17 cellular contexts compared by ENCODE assay signal in genomic region chr1:167339405-167339804, GRCh38.
DNase-seq lines count a peak whose midpoint lies in the region; ATAC-seq and TF ChIP-seq lines count a peak whose summit lies in the region.
"Had no signal": no experiment of that assay in that cellular context is flagged by ENCODE, and none has a peak within 500 bp of the region (broad histone marks: within the 10 kb centered on the region; RNA-seq: fewer than 3 reads in every experiment).

No MANE protein-coding gene starts in this region.

- TF ChIP-seq CTCF in hepatocyte (IDR thresholded peaks at IDR 0.05; ENCODE audit: poor library complexity) = no peak

- H2AFZ ChIP-seq in hepatocyte = no peak overlapping the region
- H2AFZ ChIP-seq: GM23338 had no signal

- ATAC-seq in left lobe of liver (peak; percentile 46), SK-N-SH treated with all-trans-retinoic acid at 6 μM for 48 hours (no peak)
- ATAC-seq: GM23338, HCT116 had no signal

- no peak overlapping the region for H3K27ac ChIP-seq in hepatocyte
- H3K27ac ChIP-seq: 22Rv1, BLaER1, C4-2B had no signal

- no peaks in the 10 kb centered on the region for H3K79me2 ChIP-seq in hepatocyte

- no peak overlapping the region for H3K4me3 ChIP-seq in hepatocyte
- H3K4me3 ChIP-seq: BLaER1, GM23338 had no signal

- H3K9me3 ChIP-seq in hepatocyte (ENCODE audit: low read depth) = no peaks in the 10 kb centered on the region

- H3K27me3 ChIP-seq in hepatocyte = no peaks in the 10 kb centered on the region
- H3K27me3 ChIP-seq: BLaER1 had no signal

- no peaks in the 10 kb centered on the region for H3K36me3 ChIP-seq in hepatocyte (replicated peaks; ENCODE audit: insufficient read depth, low read depth)

- no peaks in the 10 kb centered on the region for H3K9me2 ChIP-seq in hepatocyte (replicated peaks; ENCODE audit: insufficient read depth)

- DNase-seq in DMS 273 (lab: John Stamatoyannopoulos, UW; ENCODE audit: unreplicated experiment) (peak; percentile 8), DMS 273 treated with DMSO at 0.1 percent for 48 hours (lab: John Stamatoyannopoulos, UW) (no peak), amniotic epithelial cell (ENCODE audit: low read depth) (peak; percentile 5), left lobe of liver (ENCODE audit: low spot score) (no peak), hepatocyte (ENCODE audit: low spot score) (no peak), OCI-M2 (lab: John Stamatoyannopoulos, UW; ENCODE audit: unreplicated experiment) (no peak)
- DNase-seq: CD4-positive, CD25-positive, alpha-beta regulatory T cell; CD8-positive, alpha-beta memory T cell; DMS79; GF-D8; H9 had no signal

- no peaks in the 10 kb centered on the region for H4K20me1 ChIP-seq in hepatocyte (ENCODE audit: insufficient read depth, poor library complexity, severe bottlenecking)

- H3K4me1 ChIP-seq in hepatocyte (ENCODE audit: insufficient read depth) = no peaks in the 10 kb centered on the region
- H3K4me1 ChIP-seq: BLaER1 had no signal

- no peak overlapping the region for H3K4me2 ChIP-seq in hepatocyte
- H3K4me2 ChIP-seq: BLaER1, GM23338 had no signal

TF ChIP-seq in SK-N-SH treated with all-trans-retinoic acid at 6 μM for 48 hours, 23 proteins besides CTCF, POLR2A, EP300 and RAD21:
- no peak for TF ChIP-seq ISL1 (CRISPR knock-in tag; IDR thresholded peaks at IDR 0.05)
- TF ChIP-seq RARB (CRISPR knock-in tag; IDR thresholded peaks at IDR 0.05) = no peak
- TF ChIP-seq ZNF8 (CRISPR knock-in tag; IDR thresholded peaks at IDR 0.05) = no peak
- TF ChIP-seq BACH2 (CRISPR knock-in tag; IDR thresholded peaks at IDR 0.05; ENCODE audit: borderline replicate concordance) = no peak
- TF ChIP-seq, protein P1, sequence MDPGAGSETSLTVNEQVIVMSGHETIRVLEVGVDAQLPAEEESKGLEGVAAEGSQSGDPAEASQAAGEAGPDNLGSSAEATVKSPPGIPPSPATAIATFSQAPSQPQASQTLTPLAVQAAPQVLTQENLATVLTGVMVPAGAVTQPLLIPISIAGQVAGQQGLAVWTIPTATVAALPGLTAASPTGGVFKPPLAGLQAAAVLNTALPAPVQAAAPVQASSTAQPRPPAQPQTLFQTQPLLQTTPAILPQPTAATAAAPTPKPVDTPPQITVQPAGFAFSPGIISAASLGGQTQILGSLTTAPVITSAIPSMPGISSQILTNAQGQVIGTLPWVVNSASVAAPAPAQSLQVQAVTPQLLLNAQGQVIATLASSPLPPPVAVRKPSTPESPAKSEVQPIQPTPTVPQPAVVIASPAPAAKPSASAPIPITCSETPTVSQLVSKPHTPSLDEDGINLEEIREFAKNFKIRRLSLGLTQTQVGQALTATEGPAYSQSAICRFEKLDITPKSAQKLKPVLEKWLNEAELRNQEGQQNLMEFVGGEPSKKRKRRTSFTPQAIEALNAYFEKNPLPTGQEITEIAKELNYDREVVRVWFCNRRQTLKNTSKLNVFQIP (CRISPR knock-in tag; IDR thresholded peaks at IDR 0.05; ENCODE audit: borderline replicate concordance, low read depth) = no peak

Comparison
In these comparisons a context has a peak if more than half of its experiments do, and no peak if none do; other contexts are left out.
1. DNase-seq: peak in DMS 273 (single experiment) and amniotic epithelial cell (single experiment); none in DMS 273 treated with DMSO at 0.1 percent for 48 hours (single experiment), left lobe of liver (single experiment), hepatocyte (single experiment) and OCI-M2 (single experiment).